ENCODE assay signal across 9 cellular contexts in genomic region chr7:41942468-41943097, GRCh38.
A peak's percentile ranks its signal among the peaks of the same experiment; 100 is the strongest.
DNase-seq lines count a peak whose midpoint lies in the region; TF ChIP-seq lines count a peak whose summit lies in the region.
"Had no signal": no experiment of that assay in that cellular context is flagged by ENCODE, and none has a peak within 500 bp of the region (broad histone marks: within the 10 kb centered on the region; RNA-seq: fewer than 3 reads in every experiment).

No MANE protein-coding gene starts in this region.

- H2AFZ ChIP-seq in MM.1S (ENCODE audit: low read length), result peak overlapping the region; percentile 35; the same call in 1 of the 2 replicates

- no peaks in the 10 kb centered on the region for H3K79me2 ChIP-seq in MM.1S (ENCODE audit: low read length)

- intact Hi-C loops in spleen (cut with DNase I; ENCODE audit: low total_unique reads), result loop anchor here (10.0 kb wide), 1 partner anchor 902 kb away; no protein-coding TSS in a partner anchor

- H3K36me3 ChIP-seq in MM.1S (replicated peaks; ENCODE audit: insufficient read depth, low read length) (no peaks in the 10 kb centered on the region), spleen (no peaks in the 10 kb centered on the region)

- H3K4me3 ChIP-seq in MM.1S (ENCODE audit: low read length), result no peak overlapping the region
- peak overlapping the region in 4 of 8 donors; percentile 1 to 53 (median 22) for H3K4me3 ChIP-seq in spleen

- H3F3A ChIP-seq in MM.1S (ENCODE audit: insufficient read depth, low read length), result peaks cover 17% of the 10 kb centered on the region

- H3K9me3 ChIP-seq in MM.1S (replicated peaks; ENCODE audit: insufficient read depth, low read length) (no peaks in the 10 kb centered on the region), spleen (no peaks in the 10 kb centered on the region)

- H4K20me1 ChIP-seq in MM.1S (ENCODE audit: insufficient read depth, low read length), result no peaks in the 10 kb centered on the region

- TF ChIP-seq POLR2A in spleen (IDR thresholded peaks at IDR 0.05), result no peak

- TF ChIP-seq CTCF in MM.1S (IDR thresholded peaks at IDR 0.05; ENCODE audit: low read length) (no peak), spleen (IDR thresholded peaks at IDR 0.05 in 8 of 11, conservative IDR thresholded peaks at IDR 0.05 in 3 of 11) (no peak)

- H3K27ac ChIP-seq in MM.1S (ENCODE audit: low read length), result no peak overlapping the region
- no peak overlapping the region for H3K27ac ChIP-seq in spleen
- H3K27ac ChIP-seq: skin epidermis had no signal

- DNase-seq in NOMO-1 treated with DMSO at 0.1 percent for 48 hours (lab: John Stamatoyannopoulos, UW; ENCODE audit: unreplicated experiment), result peak; percentile 5
- DNase-seq in NOMO-1 treated with dmso at 0.1 percent for 144 hours (lab: John Stamatoyannopoulos, UW; ENCODE audit: unreplicated experiment), result no peak
- no peak for DNase-seq in MM.1S
- DNase-seq in glomerular visceral epithelial cell (ENCODE audit: extremely low spot score), result peak; percentile 18
- peak; percentile 79 for DNase-seq in spleen
- no peak for DNase-seq in HK-2 (ENCODE audit: unreplicated experiment)
- DNase-seq in NCI-H2029 treated with DMSO at 0.1 percent for 48 hours (lab: John Stamatoyannopoulos, UW), result no peak
- no peak for DNase-seq in cerebellar nuclear complex (lab: John Stamatoyannopoulos, UW)

- H3K4me1 ChIP-seq in MM.1S (ENCODE audit: low read length) (peaks cover 40% of the 10 kb centered on the region), spleen (peaks cover 0 to 30% (median 18%) of the 10 kb centered on the region in 6 donors)

- H3K9ac ChIP-seq in MM.1S (ENCODE audit: low read length), result no peak overlapping the region

- WGBS in spleen, 5 donors, result 52 to 68% (median 64%) methylated on average over 23 of the region's 23 CpGs

- H3K4me2 ChIP-seq in MM.1S (ENCODE audit: low read depth, low read length), result peak overlapping the region; percentile 79; the same call in 1 of the 2 replicates

- H3K9me2 ChIP-seq in MM.1S (replicated peaks; ENCODE audit: insufficient read depth, low read length), result no peaks in the 10 kb centered on the region

- no peaks in the 10 kb centered on the region for H3K27me3 ChIP-seq in MM.1S (replicated peaks; ENCODE audit: insufficient read depth, low read length)
- H3K27me3 ChIP-seq in spleen (replicated peaks in 1 of 7), result peaks cover 0 to 21% (median 0%) of the 10 kb centered on the region in 7 donors

Comparison
In these comparisons a context has a peak if more than half of its experiments do, and no peak if none do; other contexts are left out.
1. DNase-seq: peak in NOMO-1 treated with DMSO at 0.1 percent for 48 hours (single experiment), glomerular visceral epithelial cell (single experiment) and spleen (single experiment); none in NOMO-1 treated with dmso at 0.1 percent for 144 hours (single experiment), MM.1S (single experiment), HK-2 (single experiment), NCI-H2029 treated with DMSO at 0.1 percent for 48 hours (single experiment) and cerebellar nuclear complex (0 of 2).